In the genomic region with DNA sequence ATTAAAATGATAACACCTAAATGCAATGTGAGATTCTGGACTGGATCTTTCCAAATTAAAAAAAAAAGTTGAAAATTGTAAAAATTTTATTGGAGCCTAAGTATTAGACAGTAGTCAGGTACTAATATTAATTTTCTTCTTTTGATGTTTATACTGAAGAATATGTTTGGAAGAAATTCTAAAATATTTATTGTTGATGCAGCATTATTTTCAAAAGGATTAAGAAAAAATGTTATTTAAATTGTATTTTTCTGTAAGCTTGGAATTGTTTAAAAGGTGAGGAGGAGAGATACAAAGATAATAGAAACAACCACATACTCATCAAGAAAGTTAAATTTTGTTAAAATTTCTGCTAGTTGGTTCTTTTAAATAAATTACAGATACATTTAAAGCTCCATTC, we compare ENCODE assay signal across 30 cellular contexts.
"Had no signal": no experiment of that assay in that cellular context is flagged by ENCODE, and none has a peak within 500 bp of the region (broad histone marks: within the 10 kb centered on the region; RNA-seq: fewer than 3 reads in every experiment).

No MANE protein-coding gene starts in this region.

- FAIRE-seq: astrocyte, bronchial epithelial cell, endometrium had no signal

- H3K27me3 ChIP-seq: brain microvascular endothelial cell, gastrocnemius medialis, heart left ventricle had no signal

- H3K36me3 ChIP-seq: brain microvascular endothelial cell, gastrocnemius medialis, heart left ventricle had no signal

- H3K4me1 ChIP-seq: gastrocnemius medialis, heart left ventricle had no signal

- H3K27ac ChIP-seq: brain microvascular endothelial cell, coronary artery, gastrocnemius medialis, heart left ventricle, VCaP had no signal

- H3K4me3 ChIP-seq: coronary artery, gastrocnemius medialis, heart left ventricle had no signal

- H3K9me3 ChIP-seq: gastrocnemius medialis had no signal

- ATAC-seq: activated naive CD4-positive, alpha-beta T cell treated with anti-CD3 and anti-CD28 coated beads, Interleukin-2, amount 50 U/mL, for 72 hours; activated T-cell treated with anti-CD3 and anti-CD28 coated beads, Interleukin-2, amount 50 U/mL, for 72 hours; esophagus mucosa; gastrocnemius medialis; heart left ventricle; WTC11 had no signal

- DNase-seq: activated CD4-positive, alpha-beta memory T cell treated with anti-CD3 and anti-CD28 coated beads, Interleukin-2, amount 10 ng/mL, durations not matched to agents 7 days and 5 days; activated CD4-positive, alpha-beta T cell treated with anti-CD3 and anti-CD28 coated beads for 1 hour; activated CD4-positive, alpha-beta T cell treated with anti-CD3 and anti-CD28 coated beads for 4 hours; activated CD4-positive, alpha-beta T cell treated with anti-CD3 and anti-CD28 coated beads, Interleukin-2, amount 10 ng/mL, durations not matched to agents 7 days and 5 days; activated CD4-positive, alpha-beta T cell treated with anti-CD3 and anti-CD28 coated beads, Interleukin-2, amount 50 U/mL, for 4 hours; activated CD8-positive, alpha-beta memory T cell treated with anti-CD3 and anti-CD28 coated beads, Interleukin-2, amount 50 U/mL, for 48 hours; activated gamma-delta T cell; activated naive CD4-positive, alpha-beta T cell; activated naive CD4-positive, alpha-beta T cell treated with anti-CD3 and anti-CD28 coated beads, Interleukin-2, amount 10 ng/mL, durations not matched to agents 7 days and 5 days; activated naive CD8-positive, alpha-beta T cell treated with anti-CD3 and anti-CD28 coated beads, Interleukin-2, amount 10 ng/mL, durations not matched to agents 7 days and 5 days; activated T-cell treated with anti-CD3 and anti-CD28 coated beads for 4 hours; activated T-cell treated with anti-CD3 and anti-CD28 coated beads, Interleukin-2, amount 50 U/mL, for 24 hours; activated T-cell treated with anti-CD3 and anti-CD28 coated beads, Interleukin-2, amount 50 U/mL, for 72 hours; amniotic stem cell; anterior cingulate cortex; brain microvascular endothelial cell; effector CD8-positive, alpha-beta T cell; foreskin fibroblast; gastrocnemius medialis; glutamatergic neuron; heart left ventricle; T-helper 2 cell had no signal
